ENCODE assay signal across 17 cellular contexts in the genomic region with DNA sequence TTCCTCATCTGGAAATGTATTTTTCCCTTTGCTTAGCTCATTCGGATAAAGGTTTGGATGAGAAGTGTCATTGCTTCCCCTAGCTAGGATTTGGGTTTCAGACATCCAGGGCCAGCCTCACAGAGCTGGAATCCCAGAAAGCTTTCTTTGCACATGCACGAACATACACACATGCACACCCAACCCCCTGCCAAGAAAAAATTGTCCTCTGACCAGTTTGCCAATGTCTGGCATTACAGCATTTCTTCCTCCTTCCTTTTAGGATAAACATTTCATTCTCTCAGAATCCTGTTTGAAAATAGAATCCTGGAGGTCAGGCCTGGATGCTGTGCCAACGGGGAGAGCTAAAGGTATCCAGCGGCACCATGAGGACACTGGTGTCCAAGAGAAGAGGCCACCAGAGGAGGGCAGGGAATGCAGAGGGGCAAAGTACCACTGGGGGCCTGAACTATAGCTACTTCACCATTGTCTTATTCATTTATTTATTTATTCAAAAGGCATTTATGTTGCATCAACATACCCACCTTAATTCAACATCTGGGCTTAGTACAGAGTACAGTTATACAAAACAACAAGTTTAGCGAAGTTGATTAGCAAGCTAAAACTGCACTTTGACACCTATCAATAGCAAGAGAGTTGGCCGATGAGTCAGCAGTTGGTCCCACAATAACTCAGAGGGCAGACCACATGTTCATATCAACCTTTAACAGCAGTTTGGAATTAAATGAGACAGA.
DNase-seq lines count a peak whose midpoint lies in the region; ATAC-seq and TF ChIP-seq lines count a peak whose summit lies in the region.
"Had no signal": no experiment of that assay in that cellular context is flagged by ENCODE, and none has a peak within 500 bp of the region (broad histone marks: within the 10 kb centered on the region; RNA-seq: fewer than 3 reads in every experiment).

No MANE protein-coding gene starts in this region.

- no peak for TF ChIP-seq POLR2A in tibial nerve (IDR thresholded peaks at IDR 0.05)

- H3K4me1 Mint-ChIP-seq in activated T-helper 1 cell treated with anti-CD3 and anti-CD28 coated beads, Interleukin-12 subunit alpha, Interleukin-12 subunit beta, Interleukin-2, Interleukin-4 antibody, amounts not matched to agents 30 ng/mL and 10 ng/mL and 1 ng/mL, durations not matched to agents 14 hours and 24 hours and 36 hours (ENCODE audit: low read depth) = peaks cover 32% of the 10 kb centered on the region
- H3K4me1 Mint-ChIP-seq in naive thymus-derived CD4-positive, alpha-beta T cell = peaks cover 0 to 22% (median 0%) of the 10 kb centered on the region in 7 donors
- H3K4me1 Mint-ChIP-seq: B cell had no signal

- H3K36me3 Mint-ChIP-seq in activated T-helper 1 cell treated with anti-CD3 and anti-CD28 coated beads, Interleukin-12 subunit alpha, Interleukin-12 subunit beta, Interleukin-2, Interleukin-4 antibody, amounts not matched to agents 30 ng/mL and 10 ng/mL and 1 ng/mL, durations not matched to agents 14 hours and 24 hours and 36 hours (ENCODE audit: low read depth) = peaks cover 3% of the 10 kb centered on the region
- peaks cover 0 to 2% (median 0%) of the 10 kb centered on the region in 5 donors for H3K36me3 Mint-ChIP-seq in naive thymus-derived CD4-positive, alpha-beta T cell

- 82 to 85% methylated on average over 6 of the region's 6 CpGs for WGBS in tibial nerve, 2 donors

- H3K9me3 ChIP-seq in muscle layer of colon (ENCODE audit: low read length) = no peaks in the 10 kb centered on the region
- peaks cover 0 to 2% (median 0%) of the 10 kb centered on the region in 4 donors for H3K9me3 ChIP-seq in tibial nerve
- peaks cover 0 to 2% (median 0%) of the 10 kb centered on the region in 3 experiments for H3K9me3 ChIP-seq in naive thymus-derived CD4-positive, alpha-beta T cell (ENCODE audit: control insufficient read depth in 2 of 3, low read length in 3 of 3)
- H3K9me3 ChIP-seq: suprapubic skin had no signal

- ATAC-seq in naive thymus-derived CD4-positive, alpha-beta T cell = no peak
- ATAC-seq in omental fat pad (ENCODE audit: low FRiP score) = no peak

- H3K27me3 ChIP-seq in muscle layer of colon (ENCODE audit: control insufficient read depth in 1 of 2, insufficient read depth in 2 of 2, low read length in 2 of 2) = no peaks in the 10 kb centered on the region
- no peaks in the 10 kb centered on the region for H3K27me3 ChIP-seq in tibial nerve
- H3K27me3 ChIP-seq in naive thymus-derived CD4-positive, alpha-beta T cell (ENCODE audit: control insufficient read depth in 2 of 2, insufficient read depth in 2 of 2, low read length in 2 of 2) = no peaks in the 10 kb centered on the region
- H3K27me3 ChIP-seq: suprapubic skin had no signal

- H3K9ac ChIP-seq in muscle layer of colon (ENCODE audit: low read length) = no peak overlapping the region

- peak overlapping the region; percentile 12 for H3K27ac ChIP-seq in muscle layer of colon (ENCODE audit: low read depth, low read length)
- H3K27ac ChIP-seq in tibial nerve = no peak overlapping the region
- no peak overlapping the region for H3K27ac ChIP-seq in naive thymus-derived CD4-positive, alpha-beta T cell (ENCODE audit: low read depth, low read length)
- H3K27ac ChIP-seq: suprapubic skin had no signal

- H3K27ac Mint-ChIP-seq in activated T-helper 1 cell treated with anti-CD3 and anti-CD28 coated beads, Interleukin-12 subunit alpha, Interleukin-12 subunit beta, Interleukin-2, Interleukin-4 antibody, amounts not matched to agents 30 ng/mL and 10 ng/mL and 1 ng/mL, durations not matched to agents 14 hours and 24 hours and 36 hours = peak overlapping the region; percentile 42
- no peak overlapping the region for H3K27ac Mint-ChIP-seq in naive thymus-derived CD4-positive, alpha-beta T cell
- H3K27ac Mint-ChIP-seq: B cell, H9 had no signal

- CTCF ChIA-PET in naive thymus-derived CD4-positive, alpha-beta T cell (lab: Charles Lee) = no interaction called here

- intact Hi-C loops in activated T-helper 1 cell treated with anti-CD3 and anti-CD28 coated beads, Interleukin-12 subunit alpha, Interleukin-12 subunit beta, Interleukin-2, Interleukin-4 antibody, amounts not matched to agents 30 ng/mL and 10 ng/mL and 1 ng/mL, durations not matched to agents 14 hours and 24 hours and 36 hours (cut with micrococcal nuclease) = loop anchor here (1.0 to 10.0 kb wide), 2 partner anchors 13 to 630 kb away; no protein-coding TSS in a partner anchor
- intact Hi-C loops in naive thymus-derived CD4-positive, alpha-beta T cell (cut with micrococcal nuclease) = no loop called here

- no peaks in the 10 kb centered on the region for H3K36me3 ChIP-seq in muscle layer of colon (ENCODE audit: insufficient read depth, low read length)
- no peaks in the 10 kb centered on the region for H3K36me3 ChIP-seq in tibial nerve
- H3K36me3 ChIP-seq in naive thymus-derived CD4-positive, alpha-beta T cell (ENCODE audit: control insufficient read depth in 2 of 3, insufficient read depth in 3 of 3, low read length in 3 of 3) = no peaks in the 10 kb centered on the region
- H3K36me3 ChIP-seq: suprapubic skin had no signal

- H3K27me3 Mint-ChIP-seq in activated T-helper 1 cell treated with anti-CD3 and anti-CD28 coated beads, Interleukin-12 subunit alpha, Interleukin-12 subunit beta, Interleukin-2, Interleukin-4 antibody, amounts not matched to agents 30 ng/mL and 10 ng/mL and 1 ng/mL, durations not matched to agents 14 hours and 24 hours and 36 hours (ENCODE audit: insufficient read depth) = peaks cover 9% of the 10 kb centered on the region
- peaks cover 0 to 33% (median 10%) of the 10 kb centered on the region in 5 donors for H3K27me3 Mint-ChIP-seq in naive thymus-derived CD4-positive, alpha-beta T cell

- TF ChIP-seq EP300 in tibial nerve (IDR thresholded peaks at IDR 0.05) = no peak

- peak; percentile 19 for DNase-seq in stimulated activated CD4-positive, alpha-beta T cell treated with anti-CD3 and anti-CD28 coated beads, Interleukin-4, amount 100 ng/mL, for 24 hours
- no peak for DNase-seq in stimulated activated CD4-positive, alpha-beta T cell treated with anti-CD3 and anti-CD28 coated beads, Interleukin-2, amount 100 ng/mL, for 48 hours
- DNase-seq in activated T-helper 1 cell treated with anti-CD3 and anti-CD28 coated beads, Interleukin-12 subunit alpha, Interleukin-12 subunit beta, Interleukin-2, Interleukin-4 antibody, amounts not matched to agents 30 ng/mL and 10 ng/mL and 1 ng/mL, durations not matched to agents 14 hours and 24 hours and 36 hours (ENCODE audit: low spot score) = no peak
- DNase-seq in tibial nerve (ENCODE audit: low spot score in 2 of 2) (no peak), omental fat pad (ENCODE audit: low spot score) (no peak)
- no peak for DNase-seq in naive thymus-derived CD4-positive, alpha-beta T cell
- DNase-seq: activated CD4-positive, CD25-positive, alpha-beta regulatory T cell; activated T-cell treated with anti-CD3 and anti-CD28 coated beads, Interleukin-2, amount 50 U/mL, for 24 hours; GDM1; H9; left cardiac atrium; NCI-H187; NCI-H345; posterior cingulate gyrus had no signal

- TF ChIP-seq CTCF in tibial nerve (IDR thresholded peaks at IDR 0.05) (no peak), omental fat pad (IDR thresholded peaks at IDR 0.05) (no peak)

- H3K4me3 ChIP-seq in muscle layer of colon (ENCODE audit: low read depth in 1 of 2, low read length in 2 of 2) = no peak overlapping the region
- H3K4me3 ChIP-seq in tibial nerve = no peak overlapping the region
- no peak overlapping the region for H3K4me3 ChIP-seq in naive thymus-derived CD4-positive, alpha-beta T cell (ENCODE audit: low read length)
- H3K4me3 ChIP-seq: suprapubic skin had no signal

- H3K4me1 ChIP-seq in muscle layer of colon (ENCODE audit: insufficient read depth, low read length) = peaks cover 14% of the 10 kb centered on the region
- H3K4me1 ChIP-seq in tibial nerve = no peaks in the 10 kb centered on the region
- H3K4me1 ChIP-seq in naive thymus-derived CD4-positive, alpha-beta T cell (ENCODE audit: control insufficient read depth in 2 of 2, insufficient read depth in 2 of 2, low read length in 2 of 2) = no peaks in the 10 kb centered on the region
- H3K4me1 ChIP-seq: suprapubic skin had no signal

- H3K9me3 Mint-ChIP-seq in activated T-helper 1 cell treated with anti-CD3 and anti-CD28 coated beads, Interleukin-12 subunit alpha, Interleukin-12 subunit beta, Interleukin-2, Interleukin-4 antibody, amounts not matched to agents 30 ng/mL and 10 ng/mL and 1 ng/mL, durations not matched to agents 14 hours and 24 hours and 36 hours = peaks cover 4% of the 10 kb centered on the region
- H3K9me3 Mint-ChIP-seq in naive thymus-derived CD4-positive, alpha-beta T cell = peaks cover 0 to 10% (median 5%) of the 10 kb centered on the region in 11 donors

- POLR2A ChIA-PET in naive thymus-derived CD4-positive, alpha-beta T cell (lab: Charles Lee) = interaction anchor here (0.6 kb wide), 1 partner anchor 142 kb away, joined by 3 read pairs; no protein-coding TSS in a partner anchor

- H3K4me3 Mint-ChIP-seq in activated T-helper 1 cell treated with anti-CD3 and anti-CD28 coated beads, Interleukin-12 subunit alpha, Interleukin-12 subunit beta, Interleukin-2, Interleukin-4 antibody, amounts not matched to agents 30 ng/mL and 10 ng/mL and 1 ng/mL, durations not matched to agents 14 hours and 24 hours and 36 hours = no peak overlapping the region
- no peak overlapping the region for H3K4me3 Mint-ChIP-seq in naive thymus-derived CD4-positive, alpha-beta T cell
- H3K4me3 Mint-ChIP-seq: activated T-cell treated with anti-CD3 and anti-CD28 coated beads, Interleukin-2, amount 50 U/mL, for 24 hours; B cell; H9 had no signal
